ENCODE assay signal across 2 cellular contexts in genomic region chr7:101960323-101960722, GRCh38.
A peak's percentile ranks its signal among the peaks of the same experiment; 100 is the strongest.
TF ChIP-seq lines count a peak whose summit lies in the region.

No MANE protein-coding gene starts in this region.

TF ChIP-seq in HEK293, 187 proteins besides CTCF, POLR2A, EP300 and RAD21:
- TF ChIP-seq ZNF121 (tag by site-specific recombination; IDR thresholded peaks at IDR 0.05) (0 out of 2 replicates have a peak, but pooled peaks have one; percentile 82), ZNF138 (tag by site-specific recombination; IDR thresholded peaks at IDR 0.05; ENCODE audit: borderline replicate concordance) (no peak)

TF ChIP-seq in H1, 55 proteins besides CTCF, POLR2A, EP300 and RAD21:
- no peak for TF ChIP-seq YY1 (IDR thresholded peaks at IDR 0.05; ENCODE audit: low read depth, low read length)
- peak; percentile 25; the same call in 1 of the 2 replicates for TF ChIP-seq KDM1A (IDR thresholded peaks at IDR 0.05; ENCODE audit: borderline replicate concordance, low read length)
